8 cellular contexts compared by ENCODE assay signal in the genomic region with DNA sequence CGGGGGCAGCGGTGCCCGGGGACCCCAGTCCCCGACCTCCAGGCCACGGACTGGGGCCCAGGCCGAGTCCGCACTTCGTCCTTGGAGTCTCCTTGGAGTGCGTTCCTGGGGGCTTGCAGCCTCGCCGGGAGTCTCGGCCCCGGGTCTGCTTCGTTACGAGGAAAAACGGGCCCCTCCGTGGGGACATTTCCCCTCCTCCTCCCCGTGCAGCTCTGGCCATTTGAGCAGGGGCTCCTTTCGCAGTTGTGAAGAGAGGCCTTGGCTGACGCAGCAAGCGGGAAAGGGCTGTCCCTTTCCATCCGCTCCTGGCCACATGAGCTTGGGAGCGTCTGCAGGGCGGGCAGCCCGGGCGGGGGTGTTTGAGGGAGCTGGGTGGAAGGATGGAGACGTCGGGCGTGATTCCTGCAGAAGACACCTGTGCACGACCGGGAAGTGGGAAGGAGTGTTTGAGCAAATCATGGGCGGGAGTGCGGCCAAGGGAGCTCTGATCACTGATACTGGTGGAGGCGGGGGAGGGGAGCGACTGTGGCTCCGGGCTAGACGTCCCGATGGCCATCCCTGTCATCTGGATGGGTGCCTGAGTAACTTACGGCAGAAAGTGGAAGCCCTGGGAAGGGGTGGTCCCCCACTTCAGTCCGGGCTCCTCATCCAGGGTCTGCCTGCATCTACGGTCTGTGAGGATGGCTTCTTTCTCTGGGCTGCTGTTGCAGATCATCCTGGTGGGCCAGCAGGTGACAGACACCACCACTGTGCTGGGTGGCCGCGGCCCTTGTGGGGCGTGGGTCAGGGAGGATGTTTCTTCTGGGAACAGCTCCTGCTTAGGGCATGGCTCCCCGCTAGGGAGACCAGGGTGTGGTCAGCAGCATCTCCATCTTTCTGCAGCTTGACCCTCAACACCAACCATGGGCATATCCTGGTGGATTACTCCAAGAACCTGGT. TPM values are rescaled to one million over a fixed set of nuclear protein-coding genes. Genes with fewer than 3 reads are reported as not detected.
DNase-seq lines count a peak whose midpoint lies in the region; ATAC-seq and TF ChIP-seq lines count a peak whose summit lies in the region.

No MANE protein-coding gene starts in this region.

- H3K9ac ChIP-seq in liver (ENCODE audit: low read depth in 1 of 2, low read length in 2 of 2): peak overlapping the region; percentile 46 to 95

- H3K27ac ChIP-seq in liver (ENCODE audit: low read depth in 1 of 2, low read length in 2 of 2) (peak overlapping the region; percentile 73 to 81), stomach (peak overlapping the region; percentile 83 to 88 (median 87))

- TF ChIP-seq CTCF in liver (IDR thresholded peaks at IDR 0.05; ENCODE audit: low read depth, low read length, missing input control): no peak
- TF ChIP-seq CTCF in stomach (IDR thresholded peaks at IDR 0.05): no peak

- no peak for TF ChIP-seq RAD21 in liver (IDR thresholded peaks at IDR 0.05)

- H3K27me3 ChIP-seq in liver (ENCODE audit: control insufficient read depth in 4 of 4, insufficient read depth in 4 of 4, low read length in 3 of 4) (no peaks in the 10 kb centered on the region), stomach (no peaks in the 10 kb centered on the region)

- H3K9me3 ChIP-seq in liver (ENCODE audit: control insufficient read depth in 4 of 4, low read length in 3 of 4) (no peaks in the 10 kb centered on the region), stomach (no peaks in the 10 kb centered on the region)

- TF ChIP-seq POLR2A in stomach (IDR thresholded peaks at IDR 0.05): no peak

- no peak for TF ChIP-seq EP300 in stomach (IDR thresholded peaks at IDR 0.05)

- intact Hi-C loops in stomach (cut with DNase I; ENCODE audit: low total_unique reads): no loop called here

- ATAC-seq in HG03066 (IDR thresholded peaks at IDR 0.05; ENCODE audit: low read depth, unreplicated experiment): peak; percentile 13
- ATAC-seq in SK-N-SH treated with all-trans-retinoic acid at 6 μM for 48 hours: peak; percentile 70

- DNase-seq in DMS 273 (lab: John Stamatoyannopoulos, UW; ENCODE audit: unreplicated experiment): peak; percentile 54
- no peak for DNase-seq in DMS 273 treated with DMSO at 0.1 percent for 48 hours (lab: John Stamatoyannopoulos, UW)
- DNase-seq in dermis microvascular lymphatic vessel endothelial cell (ENCODE audit: low read depth in 2 of 2): peak; percentile 17 to 54
- peak; percentile 66 for DNase-seq in stomach
- DNase-seq in SKM-1 (lab: John Stamatoyannopoulos, UW; ENCODE audit: unreplicated experiment): no peak

- H3K36me3 ChIP-seq in liver (ENCODE audit: control insufficient read depth in 4 of 4, insufficient read depth in 3 of 4, low read depth in 1 of 4, low read length in 3 of 4) (peaks cover 2 to 13% (median 9%) of the 10 kb centered on the region in 4 donors), stomach (peaks cover 22 to 43% (median 41%) of the 10 kb centered on the region in 4 donors)

- 9% methylated on average over 45 of the region's 45 CpGs for WGBS in liver
- 5 to 11% (median 6%) methylated on average over 26 to 45 of the region's 45 CpGs for WGBS in stomach, 5 donors

- peaks cover 11 to 44% (median 24%) of the 10 kb centered on the region in 4 donors for H3K4me1 ChIP-seq in liver (ENCODE audit: control insufficient read depth in 4 of 4, insufficient read depth in 4 of 4, low read length in 3 of 4)
- peaks cover 19 to 57% (median 48%) of the 10 kb centered on the region in 4 donors for H3K4me1 ChIP-seq in stomach

- H3K4me3 ChIP-seq in liver (ENCODE audit: low read depth in 1 of 3, low read length in 3 of 3) (peak overlapping the region; percentile 75 to 90 (median 85)), stomach (peak overlapping the region; percentile 92 to 99 (median 97))

TF ChIP-seq in SK-N-SH treated with all-trans-retinoic acid at 6 μM for 48 hours, 23 proteins besides CTCF, POLR2A, EP300 and RAD21 (continues in another document):
- no peak for TF ChIP-seq ZFP3 (CRISPR knock-in tag; IDR thresholded peaks at IDR 0.05)
- TF ChIP-seq, protein P1, sequence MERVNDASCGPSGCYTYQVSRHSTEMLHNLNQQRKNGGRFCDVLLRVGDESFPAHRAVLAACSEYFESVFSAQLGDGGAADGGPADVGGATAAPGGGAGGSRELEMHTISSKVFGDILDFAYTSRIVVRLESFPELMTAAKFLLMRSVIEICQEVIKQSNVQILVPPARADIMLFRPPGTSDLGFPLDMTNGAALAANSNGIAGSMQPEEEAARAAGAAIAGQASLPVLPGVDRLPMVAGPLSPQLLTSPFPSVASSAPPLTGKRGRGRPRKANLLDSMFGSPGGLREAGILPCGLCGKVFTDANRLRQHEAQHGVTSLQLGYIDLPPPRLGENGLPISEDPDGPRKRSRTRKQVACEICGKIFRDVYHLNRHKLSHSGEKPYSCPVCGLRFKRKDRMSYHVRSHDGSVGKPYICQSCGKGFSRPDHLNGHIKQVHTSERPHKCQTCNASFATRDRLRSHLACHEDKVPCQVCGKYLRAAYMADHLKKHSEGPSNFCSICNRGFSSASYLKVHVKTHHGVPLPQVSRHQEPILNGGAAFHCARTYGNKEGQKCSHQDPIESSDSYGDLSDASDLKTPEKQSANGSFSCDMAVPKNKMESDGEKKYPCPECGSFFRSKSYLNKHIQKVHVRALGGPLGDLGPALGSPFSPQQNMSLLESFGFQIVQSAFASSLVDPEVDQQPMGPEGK (CRISPR knock-in tag; IDR thresholded peaks at IDR 0.05; ENCODE audit: borderline replicate concordance): no peak
- TF ChIP-seq, protein P2, sequence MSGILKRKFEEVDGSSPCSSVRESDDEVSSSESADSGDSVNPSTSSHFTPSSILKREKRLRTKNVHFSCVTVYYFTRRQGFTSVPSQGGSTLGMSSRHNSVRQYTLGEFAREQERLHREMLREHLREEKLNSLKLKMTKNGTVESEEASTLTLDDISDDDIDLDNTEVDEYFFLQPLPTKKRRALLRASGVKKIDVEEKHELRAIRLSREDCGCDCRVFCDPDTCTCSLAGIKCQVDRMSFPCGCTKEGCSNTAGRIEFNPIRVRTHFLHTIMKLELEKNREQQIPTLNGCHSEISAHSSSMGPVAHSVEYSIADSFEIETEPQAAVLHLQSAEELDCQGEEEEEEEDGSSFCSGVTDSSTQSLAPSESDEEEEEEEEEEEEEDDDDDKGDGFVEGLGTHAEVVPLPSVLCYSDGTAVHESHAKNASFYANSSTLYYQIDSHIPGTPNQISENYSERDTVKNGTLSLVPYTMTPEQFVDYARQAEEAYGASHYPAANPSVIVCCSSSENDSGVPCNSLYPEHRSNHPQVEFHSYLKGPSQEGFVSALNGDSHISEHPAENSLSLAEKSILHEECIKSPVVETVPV (CRISPR knock-in tag; IDR thresholded peaks at IDR 0.05): no peak

TF ChIP-seq in liver, 16 proteins besides CTCF, POLR2A, EP300 and RAD21:
- TF ChIP-seq HNF4G (IDR thresholded peaks at IDR 0.05) (no peak), FOXA2 (IDR thresholded peaks at IDR 0.05) (no peak)
- TF ChIP-seq, protein P3, sequence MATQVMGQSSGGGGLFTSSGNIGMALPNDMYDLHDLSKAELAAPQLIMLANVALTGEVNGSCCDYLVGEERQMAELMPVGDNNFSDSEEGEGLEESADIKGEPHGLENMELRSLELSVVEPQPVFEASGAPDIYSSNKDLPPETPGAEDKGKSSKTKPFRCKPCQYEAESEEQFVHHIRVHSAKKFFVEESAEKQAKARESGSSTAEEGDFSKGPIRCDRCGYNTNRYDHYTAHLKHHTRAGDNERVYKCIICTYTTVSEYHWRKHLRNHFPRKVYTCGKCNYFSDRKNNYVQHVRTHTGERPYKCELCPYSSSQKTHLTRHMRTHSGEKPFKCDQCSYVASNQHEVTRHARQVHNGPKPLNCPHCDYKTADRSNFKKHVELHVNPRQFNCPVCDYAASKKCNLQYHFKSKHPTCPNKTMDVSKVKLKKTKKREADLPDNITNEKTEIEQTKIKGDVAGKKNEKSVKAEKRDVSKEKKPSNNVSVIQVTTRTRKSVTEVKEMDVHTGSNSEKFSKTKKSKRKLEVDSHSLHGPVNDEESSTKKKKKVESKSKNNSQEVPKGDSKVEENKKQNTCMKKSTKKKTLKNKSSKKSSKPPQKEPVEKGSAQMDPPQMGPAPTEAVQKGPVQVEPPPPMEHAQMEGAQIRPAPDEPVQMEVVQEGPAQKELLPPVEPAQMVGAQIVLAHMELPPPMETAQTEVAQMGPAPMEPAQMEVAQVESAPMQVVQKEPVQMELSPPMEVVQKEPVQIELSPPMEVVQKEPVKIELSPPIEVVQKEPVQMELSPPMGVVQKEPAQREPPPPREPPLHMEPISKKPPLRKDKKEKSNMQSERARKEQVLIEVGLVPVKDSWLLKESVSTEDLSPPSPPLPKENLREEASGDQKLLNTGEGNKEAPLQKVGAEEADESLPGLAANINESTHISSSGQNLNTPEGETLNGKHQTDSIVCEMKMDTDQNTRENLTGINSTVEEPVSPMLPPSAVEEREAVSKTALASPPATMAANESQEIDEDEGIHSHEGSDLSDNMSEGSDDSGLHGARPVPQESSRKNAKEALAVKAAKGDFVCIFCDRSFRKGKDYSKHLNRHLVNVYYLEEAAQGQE (IDR thresholded peaks at IDR 0.05): peak; percentile 41

RNA-seq across cellular contexts. Expression of a gene that starts 0.7 kb away (rescaled TPM):
- 111 and 155 TPM in 2 replicates for total RNA-seq in dermis microvascular lymphatic vessel endothelial cell
- total RNA-seq in liver: 100 to 1,000 TPM in 1 of 2 donors, 10 to 100 TPM in 1; 61.8 to 182 TPM
- 100 to 1,000 TPM; 133 to 191 TPM for polyA plus RNA-seq in liver
- 100 to 1,000 TPM in 4 of 5 donors, 10 to 100 TPM in 1; 93.2 to 306 (median 110) TPM for total RNA-seq in stomach
- 10 to 100 TPM; 66.1 to 80.9 (median 67.8) TPM for polyA plus RNA-seq in stomach

RNA-seq across cellular contexts. Expression of a gene that starts 38.5 kb away (rescaled TPM):
- total RNA-seq in dermis microvascular lymphatic vessel endothelial cell (11.6 and 12.8 TPM in 2 replicates), liver (1 to 10 TPM; 5.0 to 5.1 TPM), stomach (10 to 100 TPM in 2 of 5 donors, 1 to 10 TPM in 3; 4.6 to 33.5 (median 9.0) TPM)
- polyA plus RNA-seq in liver (1 to 10 TPM; 3.8 to 7.6 TPM), stomach (10 to 100 TPM in 2 of 3 donors, 1 to 10 TPM in 1; 9.5 to 13.6 (median 11.7) TPM)

Comparison
In these comparisons a context has a peak if more than half of its experiments do, and no peak if none do; other contexts are left out.
1. DNase-seq: peak in DMS 273 (single experiment), dermis microvascular lymphatic vessel endothelial cell (2 of 2) and stomach (single experiment); none in DMS 273 treated with DMSO at 0.1 percent for 48 hours (single experiment) and SKM-1 (single experiment).